8 cellular contexts compared by ENCODE assay signal in the genomic region with DNA sequence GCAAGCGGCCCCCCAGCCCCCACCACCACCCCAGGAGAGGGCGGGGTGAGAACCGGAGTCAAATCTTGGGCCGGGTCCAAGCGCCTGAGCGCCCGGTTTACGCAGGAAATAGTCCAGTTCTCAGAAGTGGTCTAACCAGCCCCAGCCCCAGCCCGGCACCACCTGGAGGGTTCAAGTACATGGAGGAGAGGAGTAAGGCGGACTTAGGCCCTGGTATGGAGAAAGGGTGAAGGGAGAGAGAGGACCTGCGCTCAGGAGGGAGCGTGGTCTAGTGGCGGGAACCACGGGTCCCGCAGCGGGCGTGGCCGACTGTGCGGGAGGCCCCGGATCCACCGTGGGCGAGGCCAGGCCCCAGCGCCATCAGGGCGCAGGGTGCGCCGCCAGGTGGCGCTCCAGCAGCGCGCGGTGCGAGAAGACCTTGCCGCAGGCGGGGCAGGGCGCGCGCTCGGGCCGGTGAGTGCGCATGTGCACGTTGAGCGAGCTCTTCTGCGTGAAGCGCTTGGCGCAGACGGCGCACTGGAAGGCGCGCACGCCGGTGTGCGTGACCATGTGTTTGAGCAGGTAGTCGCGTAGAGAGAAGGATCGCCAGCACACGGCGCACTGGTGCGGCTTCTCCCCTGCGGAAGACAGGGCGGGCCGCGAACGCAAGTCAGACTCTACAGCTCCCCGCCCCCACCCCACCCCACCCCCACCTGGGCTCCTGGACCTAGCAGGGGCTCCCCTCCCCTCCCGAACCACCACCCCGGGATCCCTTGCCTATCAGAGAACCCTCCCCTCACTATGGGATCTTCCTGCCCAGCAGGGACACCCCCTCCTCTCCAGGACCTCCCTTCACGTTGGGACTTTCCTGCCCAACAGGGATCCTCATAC. TPM values are rescaled to one million over a fixed set of nuclear protein-coding genes. Genes with fewer than 3 reads are reported as not detected.
DNase-seq lines count a peak whose midpoint lies in the region; ATAC-seq, FAIRE-seq and TF ChIP-seq lines count a peak whose summit lies in the region.

No MANE protein-coding gene starts in this region.

- peak; percentile 47 for TF ChIP-seq CTCF in AG09319 (IDR thresholded peaks at IDR 0.05; ENCODE audit: low read depth, low read length)
- peak; percentile 95 to 98 (median 96) for TF ChIP-seq CTCF in H1 (IDR thresholded peaks at IDR 0.05; ENCODE audit: control extremely low read depth in 1 of 3, insufficient read depth in 1 of 3, low read depth in 1 of 3, low read length in 3 of 3)

- H2BK5ac ChIP-seq in H1 (ENCODE audit: low read depth, low read length) (peak overlapping the region; percentile 80), mesenchymal stem cell (ENCODE audit: low read depth, low read length, poor library complexity, severe bottlenecking) (no peak overlapping the region)

- H3K9me3 ChIP-seq in H1 (ENCODE audit: insufficient read depth in 2 of 2, low read depth in 1 of 2, low read length in 1 of 2) (no peaks in the 10 kb centered on the region), mesenchymal stem cell (ENCODE audit: control insufficient read depth, low read length) (no peaks in the 10 kb centered on the region)

- H3K23me2 ChIP-seq in H1 (ENCODE audit: low read depth, low read length) = peaks cover 11% of the 10 kb centered on the region

- H3K56ac ChIP-seq in H1 (replicated peaks; ENCODE audit: insufficient read length, low read depth, low read length) = peak overlapping the region; percentile 36

- H3K4me3 ChIP-seq in H1 (ENCODE audit: extremely low read depth in 1 of 4, insufficient read depth in 2 of 4, low read depth in 3 of 4, low read length in 4 of 4) = peak overlapping the region; percentile 37 to 70 (median 52)
- peak overlapping the region; percentile 11 to 81 for H3K4me3 ChIP-seq in mesenchymal stem cell (ENCODE audit: insufficient read depth in 1 of 2, low read depth in 1 of 2, low read length in 2 of 2)

- CTCF ChIA-PET in H1 (lab: Charles Lee; ENCODE audit: partially characterized antibody) = interaction anchor here (0.6 to 1.8 kb wide), 11 partner anchors 13 to 161 kb away, joined by 3 to 10 read pairs (median 4); partner anchors contain the start of genes A1BG, UBE2M and ZNF446

- H2AFZ ChIP-seq in H1 (ENCODE audit: low read length) (peak overlapping the region; percentile 69; the same call in 1 of the 2 replicates), mesenchymal stem cell (ENCODE audit: low read depth, low read length) (no peak overlapping the region)

- peak overlapping the region; percentile 41 for H3K4ac ChIP-seq in H1 (replicated peaks; ENCODE audit: insufficient read length, low read depth, low read length)
- H3K4ac ChIP-seq in mesenchymal stem cell (ENCODE audit: low read depth in 1 of 2, low read length in 2 of 2) = peak overlapping the region; percentile 10 to 20

- peak; percentile 75 to 83 for TF ChIP-seq RAD21 in H1 (IDR thresholded peaks at IDR 0.05 in 1 of 2, conservative IDR thresholded peaks at IDR 0.05 in 1 of 2; ENCODE audit: low read depth in 2 of 2, low read length in 2 of 2)

- no peak for FAIRE-seq in H1 (lab: Jason Lieb, UNC)

- H3K18ac ChIP-seq in H1 (ENCODE audit: extremely low read depth, low read length) (peak overlapping the region; percentile 67; the same call in 1 of the 2 replicates), mesenchymal stem cell (ENCODE audit: low read depth in 1 of 2, low read length in 2 of 2) (peak overlapping the region; percentile 27 to 72)

- H2BK120ac ChIP-seq in H1 (replicated peaks; ENCODE audit: low read depth, low read length) (no peak overlapping the region), mesenchymal stem cell (ENCODE audit: low read depth, low read length) (no peak overlapping the region)

- H3K27ac ChIP-seq in H1 (ENCODE audit: low read depth, low read length) (peak overlapping the region; percentile 56; the same call in 1 of the 2 replicates), mesenchymal stem cell (ENCODE audit: low read length, poor library complexity, severe bottlenecking) (no peak overlapping the region)

- H4K8ac ChIP-seq in H1 (ENCODE audit: extremely low read depth, insufficient read depth, low read length) (peak overlapping the region; percentile 96), mesenchymal stem cell (ENCODE audit: low read length) (peak overlapping the region; percentile 92)

- POLR2A ChIA-PET in H1 (lab: Charles Lee; ENCODE audit: partially characterized antibody) = interaction anchor here (0.5 to 21.3 kb wide), 10 partner anchors 9 to 202 kb away, joined by 3 to 650 read pairs (median 3); partner anchors contain the start of genes CHMP2A, TRIM28, UBE2M and ZNF837

- peaks cover 0 to 9% (median 2%) of the 10 kb centered on the region in 4 experiments; a peak in 2 of 8 replicates for H3K36me3 ChIP-seq in H1 (ENCODE audit: control insufficient read depth in 2 of 4, insufficient read depth in 4 of 4, low read length in 3 of 4)
- peaks cover 28 to 66% of the 10 kb centered on the region in 2 experiments for H3K36me3 ChIP-seq in mesenchymal stem cell (ENCODE audit: control insufficient read depth in 1 of 2, insufficient read depth in 2 of 2, low read depth in 1 of 2, low read length in 2 of 2)

- no peak overlapping the region for H2BK20ac ChIP-seq in H1 (ENCODE audit: low read length)

- H4K20me1 ChIP-seq in H1 (replicated peaks in 1 of 2; ENCODE audit: control insufficient read depth in 1 of 2, insufficient read depth in 2 of 2, low read length in 2 of 2) = peaks cover 2 to 9% of the 10 kb centered on the region in 2 experiments

- H2BK15ac ChIP-seq in H1 (ENCODE audit: low read length) (no peak overlapping the region), mesenchymal stem cell (ENCODE audit: low read depth, poor library complexity, severe bottlenecking) (no peak overlapping the region)

- peak; percentile 85 to 89 for TF ChIP-seq POLR2A in H1 (IDR thresholded peaks at IDR 0.05; ENCODE audit: control extremely low read depth in 1 of 2, low read depth in 2 of 2, low read length in 2 of 2)

- H3K9ac ChIP-seq in H1 (replicated peaks in 1 of 4; ENCODE audit: extremely low read depth in 1 of 4, low read depth in 3 of 4, low read length in 3 of 4) (peak overlapping the region in 3 of 4 experiments; percentile 24 to 74 (median 60); a peak in 5 of 7 replicates), mesenchymal stem cell (ENCODE audit: low read length) (peak overlapping the region; percentile 87)

- H2AK5ac ChIP-seq in H1 (ENCODE audit: low read depth, low read length) (peak overlapping the region; percentile 29; the same call in 1 of the 2 replicates), mesenchymal stem cell (ENCODE audit: low read length, severe bottlenecking) (no peak overlapping the region)

- peaks cover 0 to 17% of the 10 kb centered on the region in 2 experiments; a peak in 1 of 4 replicates for H3K79me2 ChIP-seq in H1 (ENCODE audit: control insufficient read depth in 1 of 2, insufficient read depth in 2 of 2, low read length in 2 of 2)

- TF ChIP-seq EP300 in H1 (IDR thresholded peaks at IDR 0.05; ENCODE audit: borderline replicate concordance in 1 of 2, low read depth in 2 of 2, low read length in 2 of 2) = peak in 1 of 2 experiments; percentile 20; a peak in 1 of 3 replicates

- no peak overlapping the region for H2BK12ac ChIP-seq in H1 (ENCODE audit: low read depth, low read length)
- H2BK12ac ChIP-seq in mesenchymal stem cell (ENCODE audit: low read length in 2 of 2) = peak overlapping the region in 1 of 2 experiments; percentile 0

- ATAC-seq in GM19025 (IDR thresholded peaks at IDR 0.05; ENCODE audit: low read depth, unreplicated experiment) (peak; percentile 79), HG03460 (IDR thresholded peaks at IDR 0.05; ENCODE audit: unreplicated experiment) (peak; percentile 58)

- H4K5ac ChIP-seq in H1 (ENCODE audit: insufficient read length, low read depth, low read length) = peak overlapping the region; percentile 75

- H3K14ac ChIP-seq in H1 (ENCODE audit: insufficient read length) = no peak overlapping the region
- H3K14ac ChIP-seq in mesenchymal stem cell (ENCODE audit: low read length in 2 of 2) = peak overlapping the region in 1 of 2 experiments; percentile 56

- H3K4me1 ChIP-seq in H1 (replicated peaks in 1 of 4; ENCODE audit: control insufficient read depth in 3 of 4, insufficient read depth in 4 of 4, low read length in 3 of 4) (peaks cover 0 to 28% (median 16%) of the 10 kb centered on the region in 4 experiments; a peak in 6 of 7 replicates), mesenchymal stem cell (ENCODE audit: control insufficient read depth, insufficient read depth, low read depth, low read length) (peaks cover 28% of the 10 kb centered on the region)

- H3K79me1 ChIP-seq in H1 (ENCODE audit: low read depth, low read length) = peaks cover 5% of the 10 kb centered on the region
- H3K79me1 ChIP-seq in mesenchymal stem cell (replicated peaks; ENCODE audit: low read length, poor library complexity, severe bottlenecking) = peaks cover 36% of the 10 kb centered on the region

- DNase-seq in AG09319 (ENCODE audit: extremely low read depth, low read depth) (peak; percentile 63), NCI-H748 treated with DMSO at 0.1 percent for 48 hours (lab: John Stamatoyannopoulos, UW) (peak; percentile 87), H1 (ENCODE audit: low read depth in 1 of 2, low spot score in 2 of 2) (peak; percentile 92 to 97), mesenchymal stem cell (peak; percentile 78)
- DNase-seq in activated CD8-positive, alpha-beta memory T cell treated with anti-CD3 and anti-CD28 coated beads for 48 hours (ENCODE audit: low read depth in 2 of 3, low spot score in 2 of 3) = peak; percentile 88 to 94 (median 92)
- peak; percentile 93 for DNase-seq in stimulated activated CD8-positive, alpha-beta memory T cell treated with anti-CD3 and anti-CD28 coated beads, Interleukin-12 subunit alpha, Interleukin-12 subunit beta, amount 100 ng/mL, for 24 hours (ENCODE audit: extremely low read depth)

- WGBS in H1 (ENCODE audit: extremely low coverage in 1 of 2, insufficient coverage in 1 of 2, insufficient read length in 1 of 2, insufficient replicate concordance in 2 of 2, low coverage in 1 of 2, low lambda C conversion rate in 2 of 2, missing lambda C conversion rate in 1 of 2), 2 experiments = 20% methylated on average over 45 of the region's 66 CpGs; no CpG with 5 or more reads in 1 of the 2 experiments
- 31% methylated on average over 42 of the region's 66 CpGs for WGBS in mesenchymal stem cell

- peak overlapping the region; percentile 97 for H4K91ac ChIP-seq in H1 (replicated peaks; ENCODE audit: insufficient read length, low read length)
- H4K91ac ChIP-seq in mesenchymal stem cell (ENCODE audit: low read length) = peak overlapping the region; percentile 43

- H3K4me2 ChIP-seq in H1 (ENCODE audit: insufficient read depth in 1 of 2, low read depth in 2 of 2, low read length in 2 of 2) (peak overlapping the region; percentile 58 to 93), mesenchymal stem cell (ENCODE audit: low read length, poor library complexity, severe bottlenecking) (no peak overlapping the region)

- no peaks in the 10 kb centered on the region for H3K27me3 ChIP-seq in H1 (replicated peaks in 1 of 4; ENCODE audit: control insufficient read depth in 3 of 4, extremely low read depth in 1 of 4, insufficient read depth in 3 of 4, low read length in 3 of 4)
- no peaks in the 10 kb centered on the region for H3K27me3 ChIP-seq in mesenchymal stem cell (ENCODE audit: control insufficient read depth in 1 of 2, insufficient read depth in 1 of 2, low read length in 2 of 2)

- no peak overlapping the region for H3K23ac ChIP-seq in H1 (ENCODE audit: insufficient read length)
- no peak overlapping the region for H3K23ac ChIP-seq in mesenchymal stem cell (ENCODE audit: low read length in 2 of 2)

RNA-seq across cellular contexts. Expression of gene SLC27A5, which starts 2.1 kb away (rescaled TPM):
- 20.7 and 25.1 TPM in 2 replicates for total RNA-seq in H1 (2021; fragmentation: NEBNext Ultra II Directional; extraction: Animal tissue kit (Norgen Biotek cat#: 25700))
- polyA plus RNA-seq in H1 (2011; rRNA removed) = 80.5 and 95.9 TPM in 2 replicates
- 69.6 TPM for polyA plus RNA-seq in H1 (2011; cell fraction: cytosol; rRNA removed)
- 68.5 TPM for polyA plus RNA-seq in H1 (2011; cell fraction: nucleus; rRNA removed)
- 39.9 to 57.6 TPM (median 48.9 TPM) in 4 replicates for polyA plus RNA-seq in H1 (2012, experiment 1 of 2)
- polyA plus RNA-seq in H1 (2012, experiment 2 of 2) = 53.5 TPM
- 30.3 TPM for polyA plus RNA-seq in H1 (2013, experiment 1 of 2)
- 31.5 TPM for polyA plus RNA-seq in H1 (2013, experiment 2 of 2)
- polyA minus RNA-seq in H1 (2011; rRNA and poly(A)+ RNA removed) = 34.0 and 38.3 TPM in 2 replicates
- 10.1 TPM for polyA minus RNA-seq in H1 (2011; cell fraction: cytosol; rRNA and poly(A)+ RNA removed)
- 16.9 TPM for polyA minus RNA-seq in H1 (2011; cell fraction: nucleus; rRNA and poly(A)+ RNA removed)
- polyA plus RNA-seq in mesenchymal stem cell (2013, experiment 1 of 2) = 11.7 TPM
- polyA plus RNA-seq in mesenchymal stem cell (2013, experiment 2 of 2) = 12.9 TPM

RNA-seq across cellular contexts. Expression of gene ZBTB45, which starts 5.7 kb away (rescaled TPM):
- total RNA-seq in H1 (2021; fragmentation: NEBNext Ultra II Directional; extraction: Animal tissue kit (Norgen Biotek cat#: 25700)) = 16.9 and 17.3 TPM in 2 replicates
- polyA plus RNA-seq in H1 (2011; rRNA removed) = 17.2 and 31.4 TPM in 2 replicates
- polyA plus RNA-seq in H1 (2011; cell fraction: cytosol; rRNA removed) = 10.8 TPM
- 18.7 TPM for polyA plus RNA-seq in H1 (2011; cell fraction: nucleus; rRNA removed)
- 8.9 to 18.6 TPM (median 17.5 TPM) in 4 replicates for polyA plus RNA-seq in H1 (2012, experiment 1 of 2)
- polyA plus RNA-seq in H1 (2012, experiment 2 of 2) = 13.2 TPM
- 12.5 TPM for polyA plus RNA-seq in H1 (2013, experiment 1 of 2)
- polyA plus RNA-seq in H1 (2013, experiment 2 of 2) = 13.1 TPM
- polyA minus RNA-seq in H1 (2011; rRNA and poly(A)+ RNA removed) = 5.0 and 5.1 TPM in 2 replicates
- polyA minus RNA-seq in H1 (2011; cell fraction: cytosol; rRNA and poly(A)+ RNA removed) = 10.1 TPM
- 18.1 TPM for polyA minus RNA-seq in H1 (2011; cell fraction: nucleus; rRNA and poly(A)+ RNA removed)
- 12.3 TPM for polyA plus RNA-seq in mesenchymal stem cell (2013, experiment 1 of 2)
- 12.7 TPM for polyA plus RNA-seq in mesenchymal stem cell (2013, experiment 2 of 2)

RNA-seq across cellular contexts. Expression of gene TRIM28, which starts 29.9 kb away (rescaled TPM):
- total RNA-seq in H1 (2021; fragmentation: NEBNext Ultra II Directional; extraction: Animal tissue kit (Norgen Biotek cat#: 25700)) = 1,398 and 1,433 TPM in 2 replicates
- 1,442 and 2,243 TPM in 2 replicates for polyA plus RNA-seq in H1 (2011; rRNA removed)
- 1,009 TPM for polyA plus RNA-seq in H1 (2011; cell fraction: cytosol; rRNA removed)
- 3,768 TPM for polyA plus RNA-seq in H1 (2011; cell fraction: nucleus; rRNA removed)
- polyA plus RNA-seq in H1 (2012, experiment 1 of 2) = 1,824 to 2,237 TPM (median 2,041 TPM) in 4 replicates
- polyA plus RNA-seq in H1 (2012, experiment 2 of 2) = 2,033 TPM
- polyA plus RNA-seq in H1 (2013, experiment 1 of 2) = 913 TPM
- 805 TPM for polyA plus RNA-seq in H1 (2013, experiment 2 of 2)
- polyA minus RNA-seq in H1 (2011; rRNA and poly(A)+ RNA removed) = 3,393 and 4,202 TPM in 2 replicates
- 1,842 TPM for polyA minus RNA-seq in H1 (2011; cell fraction: cytosol; rRNA and poly(A)+ RNA removed)
- 1,128 TPM for polyA minus RNA-seq in H1 (2011; cell fraction: nucleus; rRNA and poly(A)+ RNA removed)
- 229 TPM for polyA plus RNA-seq in mesenchymal stem cell (2013, experiment 1 of 2)
- 226 TPM for polyA plus RNA-seq in mesenchymal stem cell (2013, experiment 2 of 2)

RNA-seq across cellular contexts. Expression of gene ZNF446, which starts 37.8 kb away (rescaled TPM):
- total RNA-seq in H1 (2021; fragmentation: NEBNext Ultra II Directional; extraction: Animal tissue kit (Norgen Biotek cat#: 25700)) = 4.1 and 4.3 TPM in 2 replicates
- polyA plus RNA-seq in H1 (2011; rRNA removed) = 5.5 and 8.2 TPM in 2 replicates
- polyA plus RNA-seq in H1 (2011; cell fraction: cytosol; rRNA removed) = 5.6 TPM
- 11.0 TPM for polyA plus RNA-seq in H1 (2011; cell fraction: nucleus; rRNA removed)
- 4.0 to 5.5 TPM (median 4.5 TPM) in 4 replicates for polyA plus RNA-seq in H1 (2012, experiment 1 of 2)
- 4.2 TPM for polyA plus RNA-seq in H1 (2012, experiment 2 of 2)
- 2.3 TPM for polyA plus RNA-seq in H1 (2013, experiment 1 of 2)
- polyA plus RNA-seq in H1 (2013, experiment 2 of 2) = 2.1 TPM
- polyA minus RNA-seq in H1 (2011; rRNA and poly(A)+ RNA removed) = 2.9 and 3.7 TPM in 2 replicates
- polyA minus RNA-seq in H1 (2011; cell fraction: cytosol; rRNA and poly(A)+ RNA removed) = 4.0 TPM
- 6.5 TPM for polyA minus RNA-seq in H1 (2011; cell fraction: nucleus; rRNA and poly(A)+ RNA removed)
- polyA plus RNA-seq in mesenchymal stem cell (2013, experiment 1 of 2) = 5.0 TPM
- polyA plus RNA-seq in mesenchymal stem cell (2013, experiment 2 of 2) = 5.1 TPM

RNA-seq across cellular contexts. Expression of gene CHMP2A, which starts 41.0 kb away (rescaled TPM):
- total RNA-seq in H1 (2021; fragmentation: NEBNext Ultra II Directional; extraction: Animal tissue kit (Norgen Biotek cat#: 25700)) = 70.0 and 75.8 TPM in 2 replicates
- polyA plus RNA-seq in H1 (2011; rRNA removed) = 115 and 132 TPM in 2 replicates
- 180 TPM for polyA plus RNA-seq in H1 (2011; cell fraction: cytosol; rRNA removed)
- 98.9 TPM for polyA plus RNA-seq in H1 (2011; cell fraction: nucleus; rRNA removed)
- polyA plus RNA-seq in H1 (2012, experiment 1 of 2) = 105 to 150 TPM (median 138 TPM) in 4 replicates
- 99.5 TPM for polyA plus RNA-seq in H1 (2012, experiment 2 of 2)
- polyA plus RNA-seq in H1 (2013, experiment 1 of 2) = 83.2 TPM
- polyA plus RNA-seq in H1 (2013, experiment 2 of 2) = 87.1 TPM
- polyA minus RNA-seq in H1 (2011; rRNA and poly(A)+ RNA removed) = 83.8 and 85.2 TPM in 2 replicates
- 70.9 TPM for polyA minus RNA-seq in H1 (2011; cell fraction: cytosol; rRNA and poly(A)+ RNA removed)
- 34.6 TPM for polyA minus RNA-seq in H1 (2011; cell fraction: nucleus; rRNA and poly(A)+ RNA removed)
- polyA plus RNA-seq in mesenchymal stem cell (2013, experiment 1 of 2) = 148 TPM
- 144 TPM for polyA plus RNA-seq in mesenchymal stem cell (2013, experiment 2 of 2)
